In the genomic region with DNA sequence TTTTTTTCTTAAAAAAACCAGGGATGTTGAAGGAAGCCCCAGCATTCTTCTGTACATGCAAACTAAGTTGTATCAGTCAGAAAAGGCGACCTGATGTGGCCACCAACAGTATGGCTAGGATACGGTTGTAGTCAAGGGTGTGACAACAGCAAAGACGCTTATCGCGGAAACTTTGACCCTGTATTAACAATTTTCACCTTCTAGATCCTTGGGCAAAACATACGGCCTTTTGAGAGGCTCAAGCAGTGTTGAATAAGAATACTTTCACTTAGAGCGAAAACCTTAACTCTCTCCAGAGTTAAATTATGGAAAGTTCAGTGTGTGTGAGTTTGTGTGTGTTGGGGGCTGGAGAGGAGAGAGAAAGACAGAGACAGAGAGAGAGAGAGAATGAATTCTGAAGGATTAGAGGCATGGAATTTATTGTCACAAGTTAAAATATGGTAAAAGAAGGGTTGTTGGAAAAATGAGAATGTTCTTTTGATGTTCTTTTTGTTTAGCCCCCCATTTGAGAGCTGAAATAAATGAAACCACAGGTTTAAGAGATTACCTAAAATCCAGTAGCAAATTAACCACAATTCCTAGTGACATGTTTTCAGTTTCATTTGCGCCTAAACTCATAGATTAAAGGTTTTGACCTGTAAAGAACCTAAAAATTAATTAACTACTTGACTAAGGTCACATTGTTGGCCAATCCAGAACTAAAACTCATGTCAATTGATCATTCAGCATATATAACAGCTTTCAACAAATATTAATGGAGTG, we compare ENCODE assay signal across 1 cellular context.
TF ChIP-seq lines count a peak whose summit lies in the region.

No MANE protein-coding gene starts in this region.

TF ChIP-seq in GM12878, 131 proteins besides CTCF, POLR2A, EP300 and RAD21 (continued from another document):
- TF ChIP-seq ZBTB11 (CRISPR knock-in tag; IDR thresholded peaks at IDR 0.05) = no peak
- TF ChIP-seq, protein P1, sequence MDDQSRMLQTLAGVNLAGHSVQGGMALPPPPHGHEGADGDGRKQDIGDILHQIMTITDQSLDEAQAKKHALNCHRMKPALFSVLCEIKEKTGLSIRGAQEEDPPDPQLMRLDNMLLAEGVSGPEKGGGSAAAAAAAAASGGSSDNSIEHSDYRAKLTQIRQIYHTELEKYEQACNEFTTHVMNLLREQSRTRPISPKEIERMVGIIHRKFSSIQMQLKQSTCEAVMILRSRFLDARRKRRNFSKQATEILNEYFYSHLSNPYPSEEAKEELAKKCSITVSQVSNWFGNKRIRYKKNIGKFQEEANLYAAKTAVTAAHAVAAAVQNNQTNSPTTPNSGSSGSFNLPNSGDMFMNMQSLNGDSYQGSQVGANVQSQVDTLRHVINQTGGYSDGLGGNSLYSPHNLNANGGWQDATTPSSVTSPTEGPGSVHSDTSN (IDR thresholded peaks at IDR 0.05; ENCODE audit: insufficient replicate concordance, low read depth, low read length) = no peak
- TF ChIP-seq RFX5 (IDR thresholded peaks at IDR 0.05; ENCODE audit: low read depth, low read length) = no peak
- no peak for TF ChIP-seq HDAC2 (IDR thresholded peaks at IDR 0.05)
- TF ChIP-seq, protein P2, sequence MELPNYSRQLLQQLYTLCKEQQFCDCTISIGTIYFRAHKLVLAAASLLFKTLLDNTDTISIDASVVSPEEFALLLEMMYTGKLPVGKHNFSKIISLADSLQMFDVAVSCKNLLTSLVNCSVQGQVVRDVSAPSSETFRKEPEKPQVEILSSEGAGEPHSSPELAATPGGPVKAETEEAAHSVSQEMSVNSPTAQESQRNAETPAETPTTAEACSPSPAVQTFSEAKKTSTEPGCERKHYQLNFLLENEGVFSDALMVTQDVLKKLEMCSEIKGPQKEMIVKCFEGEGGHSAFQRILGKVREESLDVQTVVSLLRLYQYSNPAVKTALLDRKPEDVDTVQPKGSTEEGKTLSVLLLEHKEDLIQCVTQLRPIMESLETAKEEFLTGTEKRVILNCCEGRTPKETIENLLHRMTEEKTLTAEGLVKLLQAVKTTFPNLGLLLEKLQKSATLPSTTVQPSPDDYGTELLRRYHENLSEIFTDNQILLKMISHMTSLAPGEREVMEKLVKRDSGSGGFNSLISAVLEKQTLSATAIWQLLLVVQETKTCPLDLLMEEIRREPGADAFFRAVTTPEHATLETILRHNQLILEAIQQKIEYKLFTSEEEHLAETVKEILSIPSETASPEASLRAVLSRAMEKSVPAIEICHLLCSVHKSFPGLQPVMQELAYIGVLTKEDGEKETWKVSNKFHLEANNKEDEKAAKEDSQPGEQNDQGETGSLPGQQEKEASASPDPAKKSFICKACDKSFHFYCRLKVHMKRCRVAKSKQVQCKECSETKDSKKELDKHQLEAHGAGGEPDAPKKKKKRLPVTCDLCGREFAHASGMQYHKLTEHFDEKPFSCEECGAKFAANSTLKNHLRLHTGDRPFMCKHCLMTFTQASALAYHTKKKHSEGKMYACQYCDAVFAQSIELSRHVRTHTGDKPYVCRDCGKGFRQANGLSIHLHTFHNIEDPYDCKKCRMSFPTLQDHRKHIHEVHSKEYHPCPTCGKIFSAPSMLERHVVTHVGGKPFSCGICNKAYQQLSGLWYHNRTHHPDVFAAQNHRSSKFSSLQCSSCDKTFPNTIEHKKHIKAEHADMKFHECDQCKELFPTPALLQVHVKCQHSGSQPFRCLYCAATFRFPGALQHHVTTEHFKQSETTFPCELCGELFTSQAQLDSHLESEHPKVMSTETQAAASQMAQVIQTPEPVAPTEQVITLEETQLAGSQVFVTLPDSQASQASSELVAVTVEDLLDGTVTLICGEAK (IDR thresholded peaks at IDR 0.05; ENCODE audit: borderline replicate concordance) = no peak
- TF ChIP-seq SUZ12 (IDR thresholded peaks at IDR 0.05; ENCODE audit: unreplicated experiment) = no peak
- TF ChIP-seq SRF (IDR thresholded peaks at IDR 0.05; ENCODE audit: low read depth in 2 of 2, low read length in 2 of 2) = no peak
